Comparison of ENCODE assay signal across 1 cellular context in the genomic region with DNA sequence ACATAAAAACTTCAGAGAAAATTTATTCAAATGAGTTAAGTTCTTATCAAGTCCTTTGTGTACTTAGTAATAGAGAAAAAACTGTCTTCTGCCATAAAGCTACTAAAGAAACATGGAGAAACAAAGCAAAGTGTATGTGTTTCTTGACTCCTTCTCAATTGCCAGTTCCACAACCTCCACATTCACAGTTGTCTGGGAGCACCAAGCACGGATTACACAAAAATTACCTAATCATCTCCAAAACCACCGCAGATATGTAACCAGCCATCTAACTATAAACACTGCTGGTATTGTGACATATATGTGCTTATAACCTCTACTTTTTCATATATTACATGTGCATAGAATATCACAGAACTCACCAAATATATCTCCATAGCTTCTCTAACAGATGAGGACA.
TF ChIP-seq lines count a peak whose summit lies in the region.

No MANE protein-coding gene starts in this region.

TF ChIP-seq in A549, 52 proteins besides CTCF, POLR2A, EP300 and RAD21 (continued from another document):
- TF ChIP-seq NFE2L2 (conservative IDR thresholded peaks at IDR 0.05; ENCODE audit: low read length): no peak
- no peak for TF ChIP-seq HEYL (CRISPR knock-in tag; IDR thresholded peaks at IDR 0.05)
- TF ChIP-seq, protein P1, sequence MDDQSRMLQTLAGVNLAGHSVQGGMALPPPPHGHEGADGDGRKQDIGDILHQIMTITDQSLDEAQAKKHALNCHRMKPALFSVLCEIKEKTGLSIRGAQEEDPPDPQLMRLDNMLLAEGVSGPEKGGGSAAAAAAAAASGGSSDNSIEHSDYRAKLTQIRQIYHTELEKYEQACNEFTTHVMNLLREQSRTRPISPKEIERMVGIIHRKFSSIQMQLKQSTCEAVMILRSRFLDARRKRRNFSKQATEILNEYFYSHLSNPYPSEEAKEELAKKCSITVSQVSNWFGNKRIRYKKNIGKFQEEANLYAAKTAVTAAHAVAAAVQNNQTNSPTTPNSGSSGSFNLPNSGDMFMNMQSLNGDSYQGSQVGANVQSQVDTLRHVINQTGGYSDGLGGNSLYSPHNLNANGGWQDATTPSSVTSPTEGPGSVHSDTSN (IDR thresholded peaks at IDR 0.05): no peak
- TF ChIP-seq FOXS1 (CRISPR knock-in tag; IDR thresholded peaks at IDR 0.05): no peak
- TF ChIP-seq, protein P2, sequence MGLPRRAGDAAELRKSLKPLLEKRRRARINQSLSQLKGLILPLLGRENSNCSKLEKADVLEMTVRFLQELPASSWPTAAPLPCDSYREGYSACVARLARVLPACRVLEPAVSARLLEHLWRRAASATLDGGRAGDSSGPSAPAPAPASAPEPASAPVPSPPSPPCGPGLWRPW (IDR thresholded peaks at IDR 0.05): no peak
- no peak for TF ChIP-seq BCL3 (IDR thresholded peaks at IDR 0.05)
- no peak for TF ChIP-seq HOXB5 (CRISPR knock-in tag; IDR thresholded peaks at IDR 0.05)
- TF ChIP-seq, protein P3, sequence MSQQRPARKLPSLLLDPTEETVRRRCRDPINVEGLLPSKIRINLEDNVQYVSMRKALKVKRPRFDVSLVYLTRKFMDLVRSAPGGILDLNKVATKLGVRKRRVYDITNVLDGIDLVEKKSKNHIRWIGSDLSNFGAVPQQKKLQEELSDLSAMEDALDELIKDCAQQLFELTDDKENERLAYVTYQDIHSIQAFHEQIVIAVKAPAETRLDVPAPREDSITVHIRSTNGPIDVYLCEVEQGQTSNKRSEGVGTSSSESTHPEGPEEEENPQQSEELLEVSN (IDR thresholded peaks at IDR 0.05; ENCODE audit: borderline replicate concordance, low read depth): no peak
- TF ChIP-seq, protein P4, sequence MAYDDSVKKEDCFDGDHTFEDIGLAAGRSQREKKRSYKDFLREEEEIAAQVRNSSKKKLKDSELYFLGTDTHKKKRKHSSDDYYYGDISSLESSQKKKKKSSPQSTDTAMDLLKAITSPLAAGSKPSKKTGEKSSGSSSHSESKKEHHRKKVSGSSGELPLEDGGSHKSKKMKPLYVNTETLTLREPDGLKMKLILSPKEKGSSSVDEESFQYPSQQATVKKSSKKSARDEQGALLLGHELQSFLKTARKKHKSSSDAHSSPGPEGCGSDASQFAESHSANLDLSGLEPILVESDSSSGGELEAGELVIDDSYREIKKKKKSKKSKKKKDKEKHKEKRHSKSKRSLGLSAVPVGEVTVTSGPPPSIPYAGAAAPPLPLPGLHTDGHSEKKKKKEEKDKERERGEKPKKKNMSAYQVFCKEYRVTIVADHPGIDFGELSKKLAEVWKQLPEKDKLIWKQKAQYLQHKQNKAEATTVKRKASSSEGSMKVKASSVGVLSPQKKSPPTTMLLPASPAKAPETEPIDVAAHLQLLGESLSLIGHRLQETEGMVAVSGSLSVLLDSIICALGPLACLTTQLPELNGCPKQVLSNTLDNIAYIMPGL (CRISPR knock-in tag; IDR thresholded peaks at IDR 0.05; ENCODE audit: borderline replicate concordance): no peak
- TF ChIP-seq HOXA7 (CRISPR knock-in tag; IDR thresholded peaks at IDR 0.05): no peak
